Comparison of ENCODE assay signal across 23 cellular contexts in the genomic region with DNA sequence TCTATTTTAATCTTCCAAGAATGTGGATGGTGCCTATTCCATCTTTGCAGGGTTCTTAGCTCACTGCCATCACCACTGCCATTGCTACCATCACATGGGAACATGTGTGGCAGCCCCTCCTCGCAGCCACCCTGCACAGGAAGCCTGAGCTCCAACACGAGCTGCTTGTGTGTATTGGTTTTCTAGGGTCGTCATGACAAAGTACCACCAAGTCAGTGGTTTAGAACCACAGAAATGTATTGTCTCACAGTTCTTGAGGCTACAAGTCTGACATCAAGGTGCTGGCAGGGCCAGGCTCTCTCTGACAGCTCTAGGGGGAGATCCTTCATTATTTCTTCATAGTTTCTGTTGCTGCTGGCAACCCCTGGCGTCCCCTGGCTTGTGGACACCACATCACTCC. TPM values are rescaled to one million over a fixed set of nuclear protein-coding genes. Genes with fewer than 3 reads are reported as not detected.
A peak's percentile ranks its signal among the peaks of the same experiment; 100 is the strongest.
DNase-seq lines count a peak whose midpoint lies in the region; ATAC-seq, FAIRE-seq and TF ChIP-seq lines count a peak whose summit lies in the region.
"Had no signal": no experiment of that assay in that cellular context is flagged by ENCODE, and none has a peak within 500 bp of the region (broad histone marks: within the 10 kb centered on the region; RNA-seq: fewer than 3 reads in every experiment).

No MANE protein-coding gene starts in this region.

- no peak overlapping the region for H2AFZ ChIP-seq in GM23248
- no peak overlapping the region for H2AFZ ChIP-seq in astrocyte (ENCODE audit: low read depth, low read length)

- no peak overlapping the region for H3K4me3 ChIP-seq in AG10803 (ENCODE audit: low read length)
- H3K4me3 ChIP-seq in GM23248: no peak overlapping the region
- no peak overlapping the region for H3K4me3 ChIP-seq in astrocyte (ENCODE audit: insufficient read depth, low read depth, low read length)

- in situ Hi-C loops in GM23248 (cut with MboI): no loop called here

- H3K4me1 ChIP-seq in GM23248 (ENCODE audit: insufficient read depth) (no peaks in the 10 kb centered on the region), astrocyte (ENCODE audit: insufficient read depth, low read length) (no peaks in the 10 kb centered on the region)

- no peaks in the 10 kb centered on the region for H3K27me3 ChIP-seq in GM23248 (replicated peaks; ENCODE audit: insufficient read depth)
- H3K27me3 ChIP-seq in astrocyte (ENCODE audit: insufficient read depth, low read length): no peaks in the 10 kb centered on the region

- H3K4me3 Mint-ChIP-seq in astrocyte (ENCODE audit: unreplicated experiment) (no peak overlapping the region), natural killer cell (no peak overlapping the region)

- H3K4me2 ChIP-seq in GM23248 (ENCODE audit: unreplicated experiment) (no peak overlapping the region), astrocyte (ENCODE audit: low read length) (no peak overlapping the region)

- H4K20me1 ChIP-seq in GM23248 (ENCODE audit: insufficient read depth) (no peaks in the 10 kb centered on the region), astrocyte (ENCODE audit: insufficient read depth, low read length) (no peaks in the 10 kb centered on the region)

- H3K27me3 Mint-ChIP-seq in astrocyte (ENCODE audit: low read depth, unreplicated experiment): peaks cover 10% of the 10 kb centered on the region
- H3K27me3 Mint-ChIP-seq in natural killer cell (ENCODE audit: low read depth in 2 of 2): peaks cover 39 to 54% of the 10 kb centered on the region in 2 donors

- no peaks in the 10 kb centered on the region for H3K9me2 ChIP-seq in GM23248 (ENCODE audit: insufficient read depth)

- no peaks in the 10 kb centered on the region for H3F3A ChIP-seq in GM23248 (ENCODE audit: insufficient read depth)

- H3K27ac Mint-ChIP-seq in astrocyte (ENCODE audit: unreplicated experiment): peak overlapping the region; percentile 78
- peak overlapping the region; percentile 41 to 83 for H3K27ac Mint-ChIP-seq in natural killer cell

- H3K79me2 ChIP-seq in GM23248 (ENCODE audit: insufficient read depth) (no peaks in the 10 kb centered on the region), astrocyte (ENCODE audit: insufficient read depth, low read length) (no peaks in the 10 kb centered on the region)

- H3K9ac ChIP-seq in GM23248: no peak overlapping the region
- H3K9ac ChIP-seq in astrocyte (ENCODE audit: low read length): no peak overlapping the region

- 76 to 83% methylated on average over 4 of the region's 4 CpGs for WGBS in GM23248 (ENCODE audit: low coverage in 1 of 2, low lambda C conversion rate in 2 of 2, missing lambda C conversion rate in 2 of 2), 2 experiments

- H3K36me3 Mint-ChIP-seq in astrocyte (ENCODE audit: low read depth, unreplicated experiment) (no peaks in the 10 kb centered on the region), natural killer cell (no peaks in the 10 kb centered on the region)

- peak; percentile 45 for DNase-seq in AG10803 (ENCODE audit: low read depth)
- peak; percentile 22 for DNase-seq in GM23248
- DNase-seq in astrocyte (ENCODE audit: low read depth): no peak
- DNase-seq in natural killer cell: peak; percentile 36
- no peak for DNase-seq in NCI-H2227 (lab: John Stamatoyannopoulos, UW; ENCODE audit: unreplicated experiment)
- no peak for DNase-seq in NCI-H1092 (lab: John Stamatoyannopoulos, UW)
- no peak for DNase-seq in SIG-M5 (lab: John Stamatoyannopoulos, UW)
- DNase-seq in Ammon's horn (ENCODE audit: low spot score): no peak
- DNase-seq: activated effector memory CD4-positive, alpha-beta T cell treated with Interleukin-2 at 50 U/mL for 16 hours; C1 segment of cervical spinal cord; GOT3; islet precursor cell; Karpas-422; left ventricle myocardium superior; NCI-H1694; OCI-M1; small intestine had no signal

- ATAC-seq in natural killer cell: peak; percentile 86 to 92 (median 86)
- ATAC-seq: left ventricle myocardium superior, SK-N-SH treated with all-trans-retinoic acid at 6 μM for 48 hours had no signal

- no peak for FAIRE-seq in astrocyte (lab: Jason Lieb, UNC)
- FAIRE-seq: GM12891, small intestine had no signal

- H3K27ac ChIP-seq in GM23248 (no peak overlapping the region), astrocyte (ENCODE audit: low read depth, low read length) (no peak overlapping the region)
- H3K27ac ChIP-seq: HL-60 had no signal

- H3K9me3 ChIP-seq in GM23248 (ENCODE audit: low read depth): no peaks in the 10 kb centered on the region
- H3K9me3 ChIP-seq in astrocyte (ENCODE audit: insufficient read depth, low read depth, low read length): no peaks in the 10 kb centered on the region

- no peak for TF ChIP-seq CTCF in AG10803 (conservative IDR thresholded peaks at IDR 0.05; ENCODE audit: low read length)
- TF ChIP-seq CTCF in astrocyte (IDR thresholded peaks at IDR 0.05; ENCODE audit: insufficient read depth, low read depth, low read length): no peak
- no peak for TF ChIP-seq CTCF in natural killer cell (IDR thresholded peaks at IDR 0.05)

- H3K9me3 Mint-ChIP-seq in astrocyte (ENCODE audit: unreplicated experiment): no peaks in the 10 kb centered on the region
- H3K9me3 Mint-ChIP-seq in natural killer cell: no peaks in the 10 kb centered on the region

- H3K36me3 ChIP-seq in GM23248 (ENCODE audit: low read depth) (no peaks in the 10 kb centered on the region), astrocyte (ENCODE audit: insufficient read depth, low read length) (no peaks in the 10 kb centered on the region)

- peaks cover 6% of the 10 kb centered on the region for H3K4me1 Mint-ChIP-seq in astrocyte (ENCODE audit: low read depth, unreplicated experiment)
- H3K4me1 Mint-ChIP-seq in natural killer cell: peaks cover 32 to 38% of the 10 kb centered on the region in 2 donors

- intact Hi-C loops in natural killer cell (cut with micrococcal nuclease): loop anchor here (5.0 kb wide), 1 partner anchor 154 kb away; no protein-coding TSS in a partner anchor

RNA-seq across cellular contexts. Expression of a gene that starts 10.3 kb away (rescaled TPM):
- total RNA-seq in GM23248 (2014; rRNA removed; shearing (Covaris generic)): 0.22 TPM in 1 of 2 replicates, not detected in the other
- polyA plus RNA-seq in GM23248 (2016; fragmentation: Nextera tagmentation; extraction: Ambion mirVana): 0.85 and 1.2 TPM in 2 replicates
- total RNA-seq in astrocyte (0.34 TPM in 1 of 2 replicates, not detected in the other), natural killer cell (1 to 10 TPM in 1 of 3 donors, under 1 TPM in 1, not detected in 1; 0.66 to 5.7 TPM)
- total RNA-seq: cerebellum, glomerular endothelial cell, osteocyte had no signal

Comparison
In these comparisons a context has a peak if more than half of its experiments do, and no peak if none do; other contexts are left out.
1. DNase-seq: peak in AG10803 (single experiment), GM23248 (single experiment) and natural killer cell (single experiment); none in astrocyte (single experiment), NCI-H2227 (single experiment), NCI-H1092 (single experiment), SIG-M5 (single experiment) and Ammon's horn (single experiment).